10 cellular contexts compared by ENCODE assay signal in the genomic region with DNA sequence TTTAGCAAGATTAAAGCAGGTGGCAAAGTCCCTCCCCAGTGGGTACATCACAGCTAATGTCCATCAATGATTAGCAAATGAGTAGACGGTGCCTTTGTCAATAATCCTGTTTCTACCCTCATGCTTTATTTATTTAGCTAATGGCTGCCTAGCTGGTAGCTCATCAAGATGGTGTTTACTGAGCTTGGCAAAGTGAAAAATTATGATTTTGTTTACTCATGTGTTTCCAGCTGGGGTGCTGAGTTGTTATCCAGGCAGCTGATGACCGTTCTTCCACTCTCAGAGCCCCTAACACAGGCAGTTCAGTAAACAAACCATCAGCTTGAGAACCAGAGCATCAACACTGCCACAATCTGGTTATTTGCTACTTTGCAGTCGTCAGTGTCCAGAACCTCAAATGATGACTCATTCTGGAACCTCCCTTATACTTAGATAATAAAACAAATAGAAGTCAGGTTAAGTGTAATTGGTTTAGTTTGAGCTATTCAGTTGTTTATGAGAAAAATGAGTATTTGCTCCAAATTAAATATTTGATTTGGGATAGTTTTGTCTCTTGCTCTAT.
A peak's percentile ranks its signal among the peaks of the same experiment; 100 is the strongest.
DNase-seq lines count a peak whose midpoint lies in the region; FAIRE-seq and TF ChIP-seq lines count a peak whose summit lies in the region.
"Had no signal": no experiment of that assay in that cellular context is flagged by ENCODE, and none has a peak within 500 bp of the region (broad histone marks: within the 10 kb centered on the region; RNA-seq: fewer than 3 reads in every experiment).

No MANE protein-coding gene starts in this region.

- no peak for FAIRE-seq in HTR-8/SVneo (lab: Jason Lieb, UNC)
- FAIRE-seq in GM12892 (lab: Jason Lieb, UNC): no peak
- FAIRE-seq: D721Med had no signal

- TF ChIP-seq CTCF in AG09319 (IDR thresholded peaks at IDR 0.05; ENCODE audit: low read depth, low read length): no peak; the same call in none of the 2 replicates

- DNase-seq in AG09319 (ENCODE audit: extremely low read depth, low read depth): peak; percentile 24
- peak; percentile 6 for DNase-seq in HTR-8/SVneo (ENCODE audit: insufficient read length, low spot score)
- peak; percentile 52 for DNase-seq in OCI-M1 (lab: John Stamatoyannopoulos, UW)
- DNase-seq in fibroblast of the conjunctiva (ENCODE audit: low read depth): peak; percentile 41
- DNase-seq in retina: no peak
- no peak for DNase-seq in GM12892 (ENCODE audit: insufficient read length)
- DNase-seq in activated CD4-positive, CD25-positive, alpha-beta regulatory T cell (lab: John Stamatoyannopoulos, UW): no peak
- no peak for DNase-seq in NCI-H187 (lab: John Stamatoyannopoulos, UW)
- DNase-seq: activated B cell treated with CpG ODN at 0.5 μM for 24 hours had no signal

- TF ChIP-seq POLR2A in GM12892 (IDR thresholded peaks at IDR 0.05; ENCODE audit: low read depth, low read length): no peak

Comparison
In these comparisons a context has a peak if more than half of its experiments do, and no peak if none do; other contexts are left out.
1. DNase-seq: peak in AG09319 (single experiment), HTR-8/SVneo (single experiment), OCI-M1 (single experiment) and fibroblast of the conjunctiva (single experiment); none in retina (single experiment), GM12892 (single experiment), activated CD4-positive, CD25-positive, alpha-beta regulatory T cell (0 of 4) and NCI-H187 (0 of 2).